10 cellular contexts compared by ENCODE assay signal in the genomic region with DNA sequence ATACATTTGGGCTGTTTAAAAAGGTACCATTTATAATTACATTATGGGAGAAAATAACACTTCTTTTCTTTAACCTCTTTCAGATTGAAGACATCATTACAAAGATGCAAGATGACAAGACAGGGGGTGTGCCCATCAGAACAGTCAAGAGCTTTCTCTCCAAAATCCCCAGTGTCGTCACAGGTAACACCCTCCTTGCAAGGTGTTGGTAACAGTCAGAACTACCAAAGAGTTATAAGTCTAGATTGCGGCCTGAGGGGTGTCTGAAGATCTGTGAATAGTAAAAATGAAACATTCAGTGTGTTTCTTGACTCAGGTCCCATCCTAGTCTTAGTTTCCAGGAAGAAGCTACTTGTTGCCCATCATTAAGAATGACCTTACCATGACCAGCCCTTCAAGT.
"Had no signal": no experiment of that assay in that cellular context is flagged by ENCODE, and none has a peak within 500 bp of the region (broad histone marks: within the 10 kb centered on the region; RNA-seq: fewer than 3 reads in every experiment).

No MANE protein-coding gene starts in this region.

- H3K4me3 Mint-ChIP-seq: HFFc6 had no signal

- FAIRE-seq: K562 had no signal

- ATAC-seq: HCT116, K562 had no signal

- H3K4me1 ChIP-seq: HAP-1 had no signal

- H3K9me3 ChIP-seq: HAP-1 had no signal

- H3K27ac ChIP-seq: GM23248, HL-60 had no signal

- H3K27ac Mint-ChIP-seq: HFFc6 had no signal

- H3K4me3 ChIP-seq: GM23248, HAP-1, K562 had no signal

- DNase-seq: GM23248, GOT3, H7, HFFc6, IMR-90, KG1 had no signal

- H3K36me3 ChIP-seq: HAP-1 had no signal
